In genomic region chr15:41512512-41513281, GRCh38 we compare ENCODE assay signal across 8 cellular contexts. TPM values are rescaled to one million over a fixed set of nuclear protein-coding genes. Genes with fewer than 3 reads are reported as not detected.
DNase-seq lines count a peak whose midpoint lies in the region; ATAC-seq and TF ChIP-seq lines count a peak whose summit lies in the region.

No MANE protein-coding gene starts in this region.

- peaks cover 12% of the 10 kb centered on the region for H3K4me1 ChIP-seq in colonic mucosa
- peaks cover 44% of the 10 kb centered on the region for H3K4me1 ChIP-seq in mucosa of stomach (ENCODE audit: control insufficient read depth, insufficient read depth, low read length)

- peak; percentile 47 for DNase-seq in ELR (ENCODE audit: low read depth)
- peak; percentile 38 for DNase-seq in NCI-H2171 treated with DMSO at 0.1 percent for 48 hours (lab: John Stamatoyannopoulos, UW)
- DNase-seq in colonic mucosa, result peak; percentile 40
- no peak for DNase-seq in hepatic stellate cell (ENCODE audit: low spot score)
- DNase-seq in HEK293T (ENCODE audit: extremely low spot score), result no peak

- TF ChIP-seq CTCF in colonic mucosa (IDR thresholded peaks at IDR 0.05), result no peak

- CTCF ChIA-PET in HEK293T (lab: Yijun Ruan, JAX), result no interaction called here

- intact Hi-C loops in colonic mucosa (cut with DNase I), result loop anchor here (5.0 kb wide), 1 partner anchor 40 kb away; no protein-coding TSS in a partner anchor

- H3K27ac ChIP-seq in colonic mucosa, result no peak overlapping the region

- H3K4me3 ChIP-seq in colonic mucosa (peak overlapping the region; percentile 40), mucosa of stomach (ENCODE audit: low read length) (peak overlapping the region; percentile 77)

- H3K36me3 ChIP-seq in colonic mucosa (no peaks in the 10 kb centered on the region), mucosa of stomach (ENCODE audit: control insufficient read depth, insufficient read depth, low read length) (no peaks in the 10 kb centered on the region)

- peak overlapping the region; percentile 50 to 73 for H3K9ac ChIP-seq in colonic mucosa (ENCODE audit: low read depth in 2 of 2, low read length in 2 of 2)
- peak overlapping the region; percentile 64 for H3K9ac ChIP-seq in mucosa of stomach (ENCODE audit: low read length)

- H3K9me3 ChIP-seq in colonic mucosa, result no peaks in the 10 kb centered on the region
- no peaks in the 10 kb centered on the region for H3K9me3 ChIP-seq in mucosa of stomach (ENCODE audit: control insufficient read depth, low read length)

- POLR2A ChIA-PET in HEK293T (lab: Yijun Ruan, JAX), result interaction anchor here (1.7 kb wide), 1 partner anchor 20 kb away, joined by 6 read pairs; the partner anchor contains the start of gene ITPKA

- ATAC-seq in HG03108 (IDR thresholded peaks at IDR 0.05; ENCODE audit: unreplicated experiment) (no peak), GM19467 (IDR thresholded peaks at IDR 0.05; ENCODE audit: unreplicated experiment) (no peak)

- H3K27me3 ChIP-seq in colonic mucosa, result peaks cover 23% of the 10 kb centered on the region
- peaks cover 22% of the 10 kb centered on the region for H3K27me3 ChIP-seq in mucosa of stomach (ENCODE audit: control insufficient read depth, insufficient read depth, low read length)

TF ChIP-seq in HEK293T, 16 proteins besides CTCF, POLR2A, EP300 and RAD21:
- TF ChIP-seq TARDBP (IDR thresholded peaks at IDR 0.05) (no peak), SUZ12 (IDR thresholded peaks at IDR 0.05) (no peak), ELF4 (IDR thresholded peaks at IDR 0.05) (no peak), ARNT (IDR thresholded peaks at IDR 0.05) (no peak), SP1 (IDR thresholded peaks at IDR 0.05) (no peak)
TF ChIP-seq in HEK293T: peak in this region for 0.

RNA-seq across cellular contexts. Expression of gene LTK, which starts 0.9 kb away (rescaled TPM):
- 1 to 10 TPM; 6.9 to 8.2 TPM for total RNA-seq in colonic mucosa

RNA-seq across cellular contexts. Expression of gene ITPKA, which starts 19.0 kb away (rescaled TPM):
- total RNA-seq in colonic mucosa, result 10 to 100 TPM; 36.1 to 43.5 TPM

RNA-seq across cellular contexts. Expression of gene RPAP1, which starts 31.4 kb away (rescaled TPM):
- 10 to 100 TPM; 21.7 to 53.8 TPM for total RNA-seq in colonic mucosa

RNA-seq across cellular contexts. Expression of gene TYRO3, which starts 46.3 kb away (rescaled TPM):
- 1 to 10 TPM; 3.2 to 6.0 TPM for total RNA-seq in colonic mucosa

Comparison
In these comparisons a context has a peak if more than half of its experiments do, and no peak if none do; other contexts are left out.
1. DNase-seq: peak in ELR (single experiment), NCI-H2171 treated with DMSO at 0.1 percent for 48 hours (single experiment) and colonic mucosa (single experiment); none in hepatic stellate cell (single experiment) and HEK293T (single experiment).